ENCODE assay signal across 3 cellular contexts in the genomic region with DNA sequence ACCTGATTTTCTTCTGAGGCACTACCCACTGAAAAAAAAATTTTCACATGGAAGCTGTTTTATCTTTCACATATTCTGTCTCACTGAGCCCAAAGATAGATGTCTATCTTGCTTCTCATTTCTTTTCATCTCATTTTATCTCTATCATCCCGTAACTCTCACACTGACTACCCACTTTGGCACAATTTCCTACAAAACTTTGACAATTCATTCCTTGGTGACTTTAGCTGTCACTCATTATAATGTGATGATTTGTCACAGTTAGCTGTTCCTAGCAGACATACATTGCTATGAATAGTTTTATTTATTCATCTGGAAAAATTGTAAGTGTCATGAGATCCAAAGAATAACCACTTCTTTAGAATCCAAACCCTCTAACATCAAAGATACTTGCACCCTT.
"Had no signal": no experiment of that assay in that cellular context is flagged by ENCODE, and none has a peak within 500 bp of the region (broad histone marks: within the 10 kb centered on the region; RNA-seq: fewer than 3 reads in every experiment).

No MANE protein-coding gene starts in this region.

- H3K4me3 ChIP-seq: GM12878 had no signal

- DNase-seq: GDM1, GF-D8 had no signal
